Comparison of ENCODE assay signal across 12 cellular contexts in the genomic region with DNA sequence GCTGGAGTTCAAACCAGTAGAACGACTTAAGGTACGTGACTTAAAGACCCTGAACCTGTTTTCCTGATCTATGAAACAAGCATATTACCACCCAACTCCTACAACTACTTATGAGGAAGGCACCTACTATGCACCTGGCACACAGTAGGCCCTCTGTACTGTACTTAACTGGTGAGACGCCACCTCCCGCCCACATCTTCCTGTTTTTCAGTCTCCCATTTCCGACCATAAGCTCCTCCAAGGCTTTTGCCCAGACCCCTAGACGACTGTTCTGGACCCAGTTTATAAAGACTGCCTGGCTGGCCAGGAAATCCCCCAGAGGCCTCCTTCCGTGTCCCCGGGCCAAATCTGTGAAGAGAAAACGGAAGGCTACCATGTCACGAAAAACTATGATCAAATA. TPM values are rescaled to one million over a fixed set of nuclear protein-coding genes. Genes with fewer than 3 reads are reported as not detected.
DNase-seq lines count a peak whose midpoint lies in the region; ATAC-seq and TF ChIP-seq lines count a peak whose summit lies in the region.
"Had no signal": no experiment of that assay in that cellular context is flagged by ENCODE, and none has a peak within 500 bp of the region (broad histone marks: within the 10 kb centered on the region; RNA-seq: fewer than 3 reads in every experiment).

No MANE protein-coding gene starts in this region.

- no peak overlapping the region for H3K27ac Mint-ChIP-seq in MCF 10A (ENCODE audit: low read depth, unreplicated experiment)
- no peak overlapping the region for H3K27ac Mint-ChIP-seq in WTC11
- no peak overlapping the region for H3K27ac Mint-ChIP-seq in immature natural killer cell
- H3K27ac Mint-ChIP-seq: dendritic cell treated with granulocyte-macrophage colony-stimulating factor and Interleukin-4, amounts not matched to agents 40 ng/mL and 50 ng/mL, for 4 days had no signal

- H3K4me3 Mint-ChIP-seq in MCF 10A (ENCODE audit: unreplicated experiment) (peak overlapping the region; percentile 66), WTC11 (peak overlapping the region; percentile 74), immature natural killer cell (peak overlapping the region in 4 of 5 donors; percentile 46 to 60 (median 50))

- H3K4me3 ChIP-seq in breast epithelium (peak overlapping the region in 1 of 3 donors; percentile 69), stomach smooth muscle (ENCODE audit: low read length in 2 of 2) (peak overlapping the region; percentile 40 to 73)
- H3K4me3 ChIP-seq: SJCRH30 had no signal

- H3K9me3 ChIP-seq in breast epithelium (no peaks in the 10 kb centered on the region), stomach smooth muscle (ENCODE audit: control insufficient read depth in 2 of 2, low read length in 2 of 2) (no peaks in the 10 kb centered on the region)
- H3K9me3 ChIP-seq: SJCRH30 had no signal

- H3K4me1 ChIP-seq in breast epithelium = no peaks in the 10 kb centered on the region
- peaks cover 17% of the 10 kb centered on the region for H3K4me1 ChIP-seq in stomach smooth muscle (ENCODE audit: control insufficient read depth, insufficient read depth, low read length)
- H3K4me1 ChIP-seq: SJCRH30 had no signal

- TF ChIP-seq CTCF in MCF 10A (IDR thresholded peaks at IDR 0.05; ENCODE audit: unreplicated experiment) = no peak
- no peak for TF ChIP-seq CTCF in breast epithelium (IDR thresholded peaks at IDR 0.05)
- TF ChIP-seq CTCF in WTC11 (IDR thresholded peaks at IDR 0.05) = no peak

- DNase-seq in MCF 10A (ENCODE audit: unreplicated experiment) = no peak
- DNase-seq in breast epithelium (ENCODE audit: low spot score in 2 of 2) = no peak
- DNase-seq in WTC11 (ENCODE audit: low spot score) = no peak
- DNase-seq in immature natural killer cell = no peak
- no peak for DNase-seq in NCI-H1417 treated with DMSO at 0.1 percent for 48 hours (lab: John Stamatoyannopoulos, UW)
- no peak for DNase-seq in central memory CD4-positive, alpha-beta T cell
- DNase-seq in NCI-H1417 (lab: John Stamatoyannopoulos, UW) = no peak
- DNase-seq: activated CD8-positive, alpha-beta memory T cell treated with anti-CD3 and anti-CD28 coated beads, Interleukin-2, amount 50 U/mL, for 48 hours; NCI-H2107; SJCRH30 had no signal

- POLR2A ChIA-PET in MCF 10A (lab: Yijun Ruan, JAX) = no interaction called here
- POLR2A ChIA-PET in WTC11 (lab: Charles Lee) = no interaction called here

- ATAC-seq in WTC11 = no peak

- intact Hi-C loops in MCF 10A (cut with micrococcal nuclease) = no loop called here
- intact Hi-C loops in breast epithelium (cut with DNase I; ENCODE audit: low total_unique reads) = no loop called here

- no peak overlapping the region for H3K9ac ChIP-seq in stomach smooth muscle (ENCODE audit: low read length in 2 of 2)

- H3K27ac ChIP-seq in breast epithelium (no peak overlapping the region), stomach smooth muscle (ENCODE audit: low read length) (no peak overlapping the region)
- H3K27ac ChIP-seq: SJCRH30 had no signal

- H3K36me3 Mint-ChIP-seq in MCF 10A (ENCODE audit: insufficient read depth, unreplicated experiment) (no peaks in the 10 kb centered on the region), WTC11 (no peaks in the 10 kb centered on the region), immature natural killer cell (no peaks in the 10 kb centered on the region)

- H3K36me3 ChIP-seq in breast epithelium (no peaks in the 10 kb centered on the region), stomach smooth muscle (ENCODE audit: control insufficient read depth in 2 of 2, insufficient read depth in 2 of 2, low read length in 2 of 2) (no peaks in the 10 kb centered on the region)
- H3K36me3 ChIP-seq: SJCRH30 had no signal

- no TSS peak for BruUV-seq in MCF 10A (replicated peaks; lab: Mats Ljungman, UMichigan)

- TF ChIP-seq POLR2A in breast epithelium (IDR thresholded peaks at IDR 0.05) = no peak

- no peaks in the 10 kb centered on the region for H3K4me1 Mint-ChIP-seq in MCF 10A (ENCODE audit: insufficient read depth, unreplicated experiment)
- H3K4me1 Mint-ChIP-seq in WTC11 = peaks cover 35% of the 10 kb centered on the region
- peaks cover 0 to 7% of the 10 kb centered on the region in 2 donors for H3K4me1 Mint-ChIP-seq in immature natural killer cell

- H3K27me3 ChIP-seq in breast epithelium (peaks cover 0 to 21% of the 10 kb centered on the region in 2 donors), stomach smooth muscle (ENCODE audit: control insufficient read depth in 1 of 2, insufficient read depth in 2 of 2, low read length in 2 of 2) (peaks cover 30 to 44% of the 10 kb centered on the region in 2 donors)

- H3K27me3 Mint-ChIP-seq in MCF 10A (ENCODE audit: insufficient read depth, unreplicated experiment) (peaks cover 27% of the 10 kb centered on the region), WTC11 (ENCODE audit: low read depth) (peaks cover 70% of the 10 kb centered on the region), immature natural killer cell (ENCODE audit: low read depth in 3 of 3) (peaks cover 8 to 15% (median 10%) of the 10 kb centered on the region in 3 donors)

- CTCF ChIA-PET in MCF 10A (lab: Yijun Ruan, JAX) (interaction anchor here (0.7 kb wide), 1 partner anchor 418 kb away, joined by 3 read pairs; no protein-coding TSS in a partner anchor), WTC11 (lab: Charles Lee) (interaction anchor here (2.3 to 2.7 kb wide), 4 partner anchors 12 to 425 kb away, joined by 6 to 19 read pairs (median 14); no protein-coding TSS in a partner anchor)

- H3K9me3 Mint-ChIP-seq in MCF 10A (ENCODE audit: unreplicated experiment) = no peaks in the 10 kb centered on the region
- H3K9me3 Mint-ChIP-seq in WTC11 = no peaks in the 10 kb centered on the region
- H3K9me3 Mint-ChIP-seq in immature natural killer cell = no peaks in the 10 kb centered on the region
- H3K9me3 Mint-ChIP-seq: dendritic cell treated with granulocyte-macrophage colony-stimulating factor and Interleukin-4, amounts not matched to agents 40 ng/mL and 50 ng/mL, for 4 days had no signal

TF ChIP-seq in WTC11, 78 proteins besides CTCF, POLR2A, EP300 and RAD21:
- TF ChIP-seq IRF2 (CRISPR knock-in tag; IDR thresholded peaks at IDR 0.05; ENCODE audit: borderline replicate concordance, low read depth) = no peak
- TF ChIP-seq HMGA2 (CRISPR knock-in tag; IDR thresholded peaks at IDR 0.05) = no peak
- TF ChIP-seq NR2C2 (CRISPR knock-in tag; IDR thresholded peaks at IDR 0.05) = no peak
- no peak for TF ChIP-seq SMAD4 (CRISPR knock-in tag; IDR thresholded peaks at IDR 0.05)
- no peak for TF ChIP-seq ATF1 (CRISPR knock-in tag; IDR thresholded peaks at IDR 0.05)
- TF ChIP-seq PRRX2 (CRISPR knock-in tag; IDR thresholded peaks at IDR 0.05) = no peak
- no peak for TF ChIP-seq JAZF1 (CRISPR knock-in tag; IDR thresholded peaks at IDR 0.05)
- no peak for TF ChIP-seq ZBTB21 (CRISPR knock-in tag; IDR thresholded peaks at IDR 0.05; ENCODE audit: borderline replicate concordance)
- TF ChIP-seq GRHL2 (CRISPR knock-in tag; IDR thresholded peaks at IDR 0.05; ENCODE audit: insufficient replicate concordance, severe bottlenecking) = no peak
- TF ChIP-seq GTF2I (CRISPR knock-in tag; conservative IDR thresholded peaks at IDR 0.05) = no peak
- no peak for TF ChIP-seq CREB1 (CRISPR knock-in tag; IDR thresholded peaks at IDR 0.05)
- TF ChIP-seq, protein P1, sequence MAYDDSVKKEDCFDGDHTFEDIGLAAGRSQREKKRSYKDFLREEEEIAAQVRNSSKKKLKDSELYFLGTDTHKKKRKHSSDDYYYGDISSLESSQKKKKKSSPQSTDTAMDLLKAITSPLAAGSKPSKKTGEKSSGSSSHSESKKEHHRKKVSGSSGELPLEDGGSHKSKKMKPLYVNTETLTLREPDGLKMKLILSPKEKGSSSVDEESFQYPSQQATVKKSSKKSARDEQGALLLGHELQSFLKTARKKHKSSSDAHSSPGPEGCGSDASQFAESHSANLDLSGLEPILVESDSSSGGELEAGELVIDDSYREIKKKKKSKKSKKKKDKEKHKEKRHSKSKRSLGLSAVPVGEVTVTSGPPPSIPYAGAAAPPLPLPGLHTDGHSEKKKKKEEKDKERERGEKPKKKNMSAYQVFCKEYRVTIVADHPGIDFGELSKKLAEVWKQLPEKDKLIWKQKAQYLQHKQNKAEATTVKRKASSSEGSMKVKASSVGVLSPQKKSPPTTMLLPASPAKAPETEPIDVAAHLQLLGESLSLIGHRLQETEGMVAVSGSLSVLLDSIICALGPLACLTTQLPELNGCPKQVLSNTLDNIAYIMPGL (CRISPR knock-in tag; IDR thresholded peaks at IDR 0.05) = no peak
- TF ChIP-seq RORB (CRISPR knock-in tag; IDR thresholded peaks at IDR 0.05) = no peak
- TF ChIP-seq RELA (CRISPR knock-in tag; IDR thresholded peaks at IDR 0.05; ENCODE audit: borderline replicate concordance) = no peak

RNA-seq across cellular contexts. Expression of a gene that starts 1.5 kb away (rescaled TPM):
- total RNA-seq in MCF 10A (2022) (4.6 and 6.8 TPM in 2 replicates), breast epithelium (1 to 10 TPM in 2 of 3 donors, under 1 TPM in 1; 0.16 to 4.3 (median 4.1) TPM), WTC11 (2021) (6.0 to 6.8 TPM (median 6.3 TPM) in 3 replicates)
- not detected for polyA plus RNA-seq in immature natural killer cell
- total RNA-seq: SJCRH30 had no signal
